ENCODE assay signal across 16 cellular contexts in the genomic region with DNA sequence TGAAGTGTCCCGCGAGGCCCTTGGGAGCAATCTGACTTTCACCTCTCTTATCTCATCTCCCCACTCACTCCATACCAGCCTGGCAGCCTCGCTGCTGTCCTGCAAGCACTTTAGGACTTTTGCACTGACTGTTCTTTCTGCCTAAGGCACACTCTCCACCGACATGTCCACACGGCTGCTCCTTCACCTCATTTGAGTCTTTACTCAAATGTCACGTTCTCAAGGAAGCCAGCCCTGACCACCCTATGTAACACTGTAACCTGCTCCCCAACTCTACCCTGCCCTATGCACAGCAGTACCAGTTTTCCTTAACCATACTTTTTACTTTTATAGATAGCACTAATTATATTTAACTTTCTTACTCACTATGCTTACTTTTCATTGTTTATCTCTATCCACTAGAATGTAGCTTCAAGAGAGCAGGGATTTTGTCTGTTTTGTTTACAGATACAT. TPM values are rescaled to one million over a fixed set of nuclear protein-coding genes. Genes with fewer than 3 reads are reported as not detected.
DNase-seq lines count a peak whose midpoint lies in the region; ATAC-seq and TF ChIP-seq lines count a peak whose summit lies in the region.
"Had no signal": no experiment of that assay in that cellular context is flagged by ENCODE, and none has a peak within 500 bp of the region (broad histone marks: within the 10 kb centered on the region; RNA-seq: fewer than 3 reads in every experiment).

No MANE protein-coding gene starts in this region.

- no peaks in the 10 kb centered on the region for H3K36me3 ChIP-seq in left lung

- H3K27me3 ChIP-seq in left lung, result no peaks in the 10 kb centered on the region

- peaks cover 0 to 4% of the 10 kb centered on the region in 2 donors for H3K4me1 ChIP-seq in left lung

- H3K27ac ChIP-seq in 22Rv1 (peak overlapping the region; percentile 75), left lung (peak overlapping the region in 1 of 2 donors; percentile 26)

- intact Hi-C loops in left lung (cut with DNase I), result no loop called here

- H3K9me3 ChIP-seq in left lung, result peaks cover 0 to 2% of the 10 kb centered on the region in 2 donors

- H3K4me3 ChIP-seq in left lung, result no peak overlapping the region

- ATAC-seq in left lung (peak; percentile 86), GM19467 (IDR thresholded peaks at IDR 0.05; ENCODE audit: unreplicated experiment) (no peak), GM21367 (IDR thresholded peaks at IDR 0.05; ENCODE audit: unreplicated experiment) (no peak), HG02588 (IDR thresholded peaks at IDR 0.05; ENCODE audit: unreplicated experiment) (no peak)
- ATAC-seq: activated naive CD8-positive, alpha-beta T cell treated with anti-CD3 and anti-CD28 coated beads, Interleukin-2, amount 50 U/mL, for 24 hours; SK-N-SH treated with all-trans-retinoic acid at 6 μM for 48 hours had no signal

- TF ChIP-seq CTCF in 22Rv1 (IDR thresholded peaks at IDR 0.05) (no peak), left lung (IDR thresholded peaks at IDR 0.05) (no peak)

- DNase-seq in ELF-1 (ENCODE audit: low read depth, low spot score) (peak; percentile 2), NCI-H69 (lab: John Stamatoyannopoulos, UW) (peak; percentile 78), left lung (peak; percentile 56 to 58)
- no peak for DNase-seq in stimulated activated CD4-positive, alpha-beta T cell treated with anti-CD3 and anti-CD28 coated beads, Interleukin-15, amount 100 ng/mL, for 24 hours
- DNase-seq: activated CD4-positive, alpha-beta memory T cell treated with anti-CD3 and anti-CD28 coated beads, Interleukin-2, amount 10 ng/mL, durations not matched to agents 7 days and 5 days; activated naive CD8-positive, alpha-beta T cell treated with anti-CD3 and anti-CD28 coated beads, Interleukin-2, amount 50 U/mL, for 24 hours; Calu3; effector CD4-positive, alpha-beta T cell; head of caudate nucleus; stimulated activated CD4-positive, alpha-beta T cell treated with anti-CD3 and anti-CD28 coated beads, Interleukin-2, amount 100 ng/mL, for 48 hours; substantia nigra had no signal

RNA-seq across cellular contexts. Expression of a gene that starts 32.0 kb away (rescaled TPM):
- total RNA-seq in left lung, result 10 to 100 TPM; 13.6 to 15.5 TPM
- total RNA-seq: activated CD4-positive, alpha-beta memory T cell treated with anti-CD3 and anti-CD28 coated beads, Interleukin-2, amount 10 ng/mL, durations not matched to agents 7 days and 5 days had no signal
